8 cellular contexts compared by ENCODE assay signal in the genomic region with DNA sequence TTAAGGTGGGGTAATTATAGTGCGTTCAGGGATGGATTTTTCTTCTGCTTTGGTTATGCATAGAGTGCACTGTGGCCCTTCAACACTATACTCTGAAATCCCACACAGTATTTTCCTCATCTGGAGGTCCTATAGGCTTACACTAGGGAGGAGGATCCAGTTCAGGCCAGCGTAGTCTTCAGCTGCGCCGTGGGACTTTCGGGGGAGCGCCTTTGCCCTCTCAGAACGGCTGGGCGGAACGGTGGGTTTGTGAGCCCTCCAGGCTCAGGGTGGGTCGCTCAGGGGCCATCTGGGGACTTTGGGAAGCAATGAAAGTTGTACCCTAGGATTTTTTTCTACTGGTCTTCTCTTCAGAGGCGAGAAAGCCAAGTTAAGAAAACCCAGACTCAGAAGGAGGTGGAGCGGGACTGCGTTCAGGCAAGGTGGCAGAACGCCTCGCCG. TPM values are rescaled to one million over a fixed set of nuclear protein-coding genes. Genes with fewer than 3 reads are reported as not detected.
DNase-seq lines count a peak whose midpoint lies in the region; ATAC-seq and TF ChIP-seq lines count a peak whose summit lies in the region.

No MANE protein-coding gene starts in this region.

- H3K27me3 ChIP-seq in DOHH2 (ENCODE audit: control insufficient read depth, low read length) (no peaks in the 10 kb centered on the region), Panc1 (ENCODE audit: control insufficient read depth, insufficient read depth, low read length) (no peaks in the 10 kb centered on the region), lung (ENCODE audit: control insufficient read depth, insufficient read depth) (no peaks in the 10 kb centered on the region)

- TF ChIP-seq CTCF in DOHH2 (IDR thresholded peaks at IDR 0.05; ENCODE audit: low read depth, low read length, poor library complexity, severe bottlenecking) (peak; percentile 59), Panc1 (IDR thresholded peaks at IDR 0.05) (no peak), lung (IDR thresholded peaks at IDR 0.05; ENCODE audit: control extremely low read depth, extremely low read depth) (no peak), GM13977 (IDR thresholded peaks at IDR 0.05; ENCODE audit: extremely low read depth, insufficient read depth, missing control alignments) (no peak)

- H3F3A ChIP-seq in DOHH2 (ENCODE audit: control insufficient read depth, insufficient read depth): 0 out of 2 replicates have a peak, but pooled peaks cover 5% of the 10 kb centered on the region

- H3K4me2 ChIP-seq in DOHH2 (ENCODE audit: low read length): peak overlapping the region; percentile 86

- POLR2A ChIA-PET in Panc1 (lab: Charles Lee): no interaction called here

- H3K9me2 ChIP-seq in DOHH2 (replicated peaks; ENCODE audit: control insufficient read depth, low read length): no peaks in the 10 kb centered on the region

- H3K4me1 ChIP-seq in DOHH2 (ENCODE audit: control insufficient read depth, low read length): peaks cover 16% of the 10 kb centered on the region
- peaks cover 10% of the 10 kb centered on the region for H3K4me1 ChIP-seq in Panc1 (ENCODE audit: control insufficient read depth, insufficient read depth, low read length)
- peaks cover 0 to 7% of the 10 kb centered on the region in 2 donors for H3K4me1 ChIP-seq in lung (ENCODE audit: control insufficient read depth in 2 of 2, insufficient read depth in 2 of 2, low read length in 2 of 2)
- H3K4me1 ChIP-seq in urinary bladder (ENCODE audit: insufficient read depth): no peaks in the 10 kb centered on the region

- peaks cover 41% of the 10 kb centered on the region for H3K79me2 ChIP-seq in DOHH2 (ENCODE audit: control insufficient read depth, low read length)

- BruUV-seq in Panc1 (replicated peaks; lab: Mats Ljungman, UMichigan): TSS peak; percentile 99

- in situ Hi-C loops in Panc1 (cut with HindIII; ENCODE audit: low pct_unique_long_range_greater_than_20kb, low sequenced_read_pairs) (no loop called here), GM13977 (cut with MboI; ENCODE audit: low pct_unique_long_range_greater_than_20kb, low sequenced_read_pairs, unreplicated experiment) (no loop called here)

- H3K27ac ChIP-seq in DOHH2 (ENCODE audit: low read depth, low read length): peak overlapping the region; percentile 80
- peak overlapping the region; percentile 94 for H3K27ac ChIP-seq in Panc1 (ENCODE audit: low read length)
- H3K27ac ChIP-seq in lung (ENCODE audit: low read depth in 1 of 2, low read length in 1 of 2): peak overlapping the region; percentile 87 to 98
- peak overlapping the region; percentile 95 for H3K27ac ChIP-seq in urinary bladder (ENCODE audit: low read depth)

- CTCF ChIA-PET in Panc1 (lab: Charles Lee): no interaction called here

- DNase-seq in Panc1 (ENCODE audit: low read depth, low spot score) (peak; percentile 79), dedifferentiated amniotic fluid mesenchymal stem cell (ENCODE audit: extremely low spot score) (peak; percentile 65), lung (ENCODE audit: low spot score) (no peak), GM13977 (ENCODE audit: low spot score) (no peak)

- no peaks in the 10 kb centered on the region for H3K36me3 ChIP-seq in DOHH2 (ENCODE audit: control insufficient read depth, low read length)
- no peaks in the 10 kb centered on the region for H3K36me3 ChIP-seq in Panc1 (ENCODE audit: control insufficient read depth, insufficient read depth, low read length)
- no peaks in the 10 kb centered on the region for H3K36me3 ChIP-seq in lung (ENCODE audit: control insufficient read depth in 2 of 2, insufficient read depth in 2 of 2, low read length in 2 of 2)
- H3K36me3 ChIP-seq in urinary bladder (ENCODE audit: insufficient read depth): no peaks in the 10 kb centered on the region

- ATAC-seq in GM19351 (IDR thresholded peaks at IDR 0.05; ENCODE audit: unreplicated experiment): peak; percentile 66
- peak; percentile 30 for ATAC-seq in HG03342 (IDR thresholded peaks at IDR 0.05; ENCODE audit: unreplicated experiment)
- peak; percentile 84 for ATAC-seq in Panc1
- ATAC-seq in lung (ENCODE audit: insufficient read depth, low FRiP score): peak; percentile 23

- H3K4me3 ChIP-seq in DOHH2 (ENCODE audit: low read length): peak overlapping the region; percentile 81
- H3K4me3 ChIP-seq in Panc1 (ENCODE audit: low read depth in 2 of 2, low read length in 2 of 2): peak overlapping the region; percentile 80 to 83
- peak overlapping the region; percentile 66 for H3K4me3 ChIP-seq in lung
- H3K4me3 ChIP-seq in urinary bladder (ENCODE audit: low read depth, low read length): peak overlapping the region; percentile 38

- H3K9me3 ChIP-seq in DOHH2 (ENCODE audit: control insufficient read depth, insufficient read depth, low read length) (no peaks in the 10 kb centered on the region), Panc1 (ENCODE audit: control insufficient read depth, insufficient read depth, low read depth, low read length) (no peaks in the 10 kb centered on the region), lung (ENCODE audit: control insufficient read depth in 2 of 2, insufficient read depth in 1 of 2, low read length in 1 of 2) (no peaks in the 10 kb centered on the region)

- WGBS in lung, 2 donors: 0% methylated on average over 16 of the region's 16 CpGs
- under 1% methylated on average over 16 of the region's 16 CpGs for WGBS in urinary bladder

- intact Hi-C loops in Panc1 (cut with micrococcal nuclease; ENCODE audit: unreplicated experiment): no loop called here

- H4K20me1 ChIP-seq in DOHH2 (ENCODE audit: control insufficient read depth, insufficient read depth, low read depth, low read length): no peaks in the 10 kb centered on the region

RNA-seq across cellular contexts. Expression of a gene that starts 0.7 kb away (rescaled TPM):
- 88.9 TPM for total RNA-seq in Panc1 (2021; ENCODE audit: unreplicated experiment)
- polyA plus RNA-seq in Panc1 (2012; ENCODE audit: insufficient read length): 57.3 TPM
- 10 to 100 TPM; 43.7 to 62.5 TPM for total RNA-seq in lung
- polyA plus RNA-seq in lung: 10 to 100 TPM; 24.9 to 31.4 TPM
- 55.6 TPM for total RNA-seq in urinary bladder
- 33.7 TPM for polyA plus RNA-seq in urinary bladder

RNA-seq across cellular contexts. Expression of a gene that starts 35.4 kb away (rescaled TPM):
- total RNA-seq in Panc1 (2021; ENCODE audit: unreplicated experiment): 8.5 TPM
- 2.7 TPM for polyA plus RNA-seq in Panc1 (2012; ENCODE audit: insufficient read length)
- total RNA-seq in lung: 100 to 1,000 TPM; 188 to 293 TPM
- 1,000 to 10,000 TPM in 1 of 2 donors, 10 to 100 TPM in 1; 58.1 to 1,336 TPM for polyA plus RNA-seq in lung
- total RNA-seq in urinary bladder: 67.7 TPM
- polyA plus RNA-seq in urinary bladder: 205 TPM

RNA-seq across cellular contexts. Expression of a gene that starts 56.7 kb away (rescaled TPM):
- total RNA-seq in Panc1 (2021; ENCODE audit: unreplicated experiment): 65.0 TPM
- polyA plus RNA-seq in Panc1 (2012; ENCODE audit: insufficient read length): 32.1 TPM
- 10 to 100 TPM; 21.8 to 24.6 TPM for total RNA-seq in lung
- polyA plus RNA-seq in lung: 10 to 100 TPM; 17.0 to 52.7 TPM
- 25.9 TPM for total RNA-seq in urinary bladder
- 21.3 TPM for polyA plus RNA-seq in urinary bladder

Comparison
In these comparisons a context has a peak if more than half of its experiments do, and no peak if none do; other contexts are left out.
1. ATAC-seq: peak in every context shown above with its lines; median percentile 84 in Panc1; 66 in GM19351; 30 in HG03342; 23 in lung.
2. DNase-seq: peak in Panc1 (single experiment) and dedifferentiated amniotic fluid mesenchymal stem cell (single experiment); none in lung (single experiment) and GM13977 (single experiment).
3. Peak in every context shown above with its lines, with median percentiles within 50 percentile points of each other: H3K27ac ChIP-seq and H3K4me3 ChIP-seq.